ENCODE assay signal across 3 cellular contexts in genomic region chr3:75572303-75572702, GRCh38.
DNase-seq lines count a peak whose midpoint lies in the region; ATAC-seq, FAIRE-seq and TF ChIP-seq lines count a peak whose summit lies in the region.
"Not testable (repeated sequence)": the region's sequence is repeated elsewhere in the genome, so short reads cannot be mapped to it uniquely, and the experiment has no call there.

No MANE protein-coding gene starts in this region.

- H3K4me3 ChIP-seq in K562; right atrium auricular region; HepG2 (replicated peaks in 1 of 3; ENCODE audit: insufficient read depth in 1 of 3, low read depth in 2 of 3, low read length in 3 of 3): not testable (repeated sequence)

- intact Hi-C loops in K562 (cut with micrococcal nuclease); HepG2 (cut with micrococcal nuclease; ENCODE audit: unreplicated experiment): not testable (repeated sequence)

- not testable (repeated sequence) for ATAC-seq in K562, HepG2

- not testable (repeated sequence) for TF ChIP-seq RAD21 in K562 (CRISPR knock-in tag; conservative IDR thresholded peaks at IDR 0.05 in 1 of 2, IDR thresholded peaks at IDR 0.05 in 1 of 2); HepG2 (CRISPR knock-in tag; IDR thresholded peaks at IDR 0.05)

- not testable (repeated sequence) for H3K36me3 ChIP-seq in K562 (ENCODE audit: control insufficient read depth, insufficient read depth, low read length); right atrium auricular region; HepG2 (replicated peaks in 1 of 2; ENCODE audit: control insufficient read depth in 1 of 2, insufficient read depth in 2 of 2, low read length in 2 of 2)

- not testable (repeated sequence) for H3K27ac ChIP-seq in K562 (ENCODE audit: extremely low read depth, low read depth, low read length); right atrium auricular region; HepG2 (ENCODE audit: extremely low read length, insufficient read depth, low read length)

- H3K27me3 ChIP-seq in K562 (ENCODE audit: control insufficient read depth in 2 of 2, insufficient read depth in 2 of 2, low read length in 2 of 2); right atrium auricular region; HepG2 (ENCODE audit: control insufficient read depth in 1 of 2, insufficient read depth in 2 of 2, low read length in 2 of 2): not testable (repeated sequence)

- not testable (repeated sequence) for H3K4me1 ChIP-seq in K562 (replicated peaks in 1 of 2; ENCODE audit: control insufficient read depth in 2 of 2, insufficient read depth in 2 of 2, low read length in 2 of 2); right atrium auricular region; HepG2 (ENCODE audit: insufficient read depth, low read length)

- not testable (repeated sequence) for H3K9me3 ChIP-seq in K562 (replicated peaks; ENCODE audit: control insufficient read depth, insufficient read depth, low read depth, low read length); right atrium auricular region; HepG2 (ENCODE audit: low read length)

- not testable (repeated sequence) for TF ChIP-seq POLR2A in K562 (conservative IDR thresholded peaks at IDR 0.05); HepG2 (IDR thresholded peaks at IDR 0.05; ENCODE audit: insufficient read depth in 1 of 2, low read depth in 2 of 2, low read length in 2 of 2)

- not testable (repeated sequence) for H2AFZ ChIP-seq in K562 (ENCODE audit: low read depth, low read length); HepG2 (ENCODE audit: low read length)

- not testable (repeated sequence) for H3K4me2 ChIP-seq in K562 (ENCODE audit: insufficient read depth, low read length); HepG2 (ENCODE audit: low read depth, low read length)

- H3K9ac ChIP-seq in K562 (ENCODE audit: insufficient read depth in 1 of 2, low read depth in 2 of 2, low read length in 2 of 2); HepG2 (ENCODE audit: insufficient read depth, low read depth, low read length): not testable (repeated sequence)

- CTCF ChIA-PET in K562 (lab: Yijun Ruan, JAX; ENCODE audit: low intra/inter-chr PET ratio); HepG2 (lab: Yijun Ruan, JAX; ENCODE audit: low intra/inter-chr PET ratio, low total read pairs): not testable (repeated sequence)

- H3K79me2 ChIP-seq in K562 (ENCODE audit: control insufficient read depth, insufficient read depth, low read length); HepG2 (ENCODE audit: insufficient read depth, low read length): not testable (repeated sequence)

- POLR2A ChIA-PET in K562 (lab: Yijun Ruan, JAX); HepG2 (lab: Yijun Ruan, JAX): not testable (repeated sequence)

- in situ Hi-C loops in K562 (cut with MboI) = loop anchor here (25.0 kb wide), 1 partner anchor 260 kb away; no protein-coding TSS in a partner anchor
- in situ Hi-C loops in HepG2 (cut with HindIII; ENCODE audit: extremely low pct_ligation_motif_present, low pct_unique_long_range_greater_than_20kb) = not testable (repeated sequence)

- FAIRE-seq in K562 (lab: Jason Lieb, UNC); HepG2 (lab: Jason Lieb, UNC): not testable (repeated sequence)

- 0% methylated on average over 4 of the region's 7 CpGs for WGBS in K562 (ENCODE audit: insufficient coverage, low coverage, missing lambda C conversion rate)
- 44% methylated on average over 4 of the region's 7 CpGs for WGBS in HepG2 (ENCODE audit: low lambda C conversion rate)

- TF ChIP-seq EP300 in K562 (IDR thresholded peaks at IDR 0.05; ENCODE audit: low read length); HepG2 (IDR thresholded peaks at IDR 0.05; ENCODE audit: low read depth in 2 of 2, low read length in 2 of 2); HepG2 (CRISPR knock-in tag; IDR thresholded peaks at IDR 0.05; ENCODE audit: borderline replicate concordance): not testable (repeated sequence)

- not testable (repeated sequence) for BruUV-seq in K562 (replicated peaks; lab: Mats Ljungman, UMichigan); HepG2 (replicated peaks; lab: Mats Ljungman, UMichigan)

- not testable (repeated sequence) for TF ChIP-seq CTCF in K562 (IDR thresholded peaks at IDR 0.05 in 2 of 3, conservative IDR thresholded peaks at IDR 0.05 in 1 of 3; ENCODE audit: insufficient read depth in 2 of 3, low read depth in 1 of 3, low read length in 3 of 3); right atrium auricular region (IDR thresholded peaks at IDR 0.05); HepG2 (CRISPR knock-in tag; IDR thresholded peaks at IDR 0.05)

- DNase-seq in K562 (ENCODE audit: extremely low read depth in 1 of 4, low spot score in 3 of 4); HepG2 (ENCODE audit: low spot score): not testable (repeated sequence)
- DNase-seq in right atrium auricular region (ENCODE audit: low spot score) = peak; percentile 30

- not testable (repeated sequence) for H3K9me1 ChIP-seq in K562 (ENCODE audit: control insufficient read depth, insufficient read depth, low read length)

- not testable (repeated sequence) for H4K20me1 ChIP-seq in K562 (replicated peaks; ENCODE audit: control insufficient read depth, insufficient read depth, low read length); HepG2 (ENCODE audit: insufficient read depth, low read length)

TF ChIP-seq in HepG2, 621 proteins besides CTCF, POLR2A, EP300 and RAD21:
- TF ChIP-seq ZBTB40 (IDR thresholded peaks at IDR 0.05) = not testable (repeated sequence)
- TF ChIP-seq ZBTB40 (CRISPR knock-in tag; IDR thresholded peaks at IDR 0.05) = peak; percentile 83
